ENCODE assay signal across 16 cellular contexts in genomic region chr15:47203993-47204392, GRCh38.
A peak's percentile ranks its signal among the peaks of the same experiment; 100 is the strongest.
DNase-seq lines count a peak whose midpoint lies in the region; ATAC-seq, FAIRE-seq and TF ChIP-seq lines count a peak whose summit lies in the region.
"Had no signal": no experiment of that assay in that cellular context is flagged by ENCODE, and none has a peak within 500 bp of the region (broad histone marks: within the 10 kb centered on the region; RNA-seq: fewer than 3 reads in every experiment).

No MANE protein-coding gene starts in this region.

- FAIRE-seq in D721Med (lab: Jason Lieb, UNC): peak; percentile 29
- FAIRE-seq: GM12892, GM19239 had no signal

- H3K9me3 Mint-ChIP-seq in activated CD8-positive, alpha-beta T cell treated with anti-CD3 and anti-CD28 coated beads, Interleukin-2, amount 10 ng/mL, durations not matched to agents 7 days and 5 days (ENCODE audit: insufficient read depth): no peaks in the 10 kb centered on the region
- H3K9me3 Mint-ChIP-seq: CD4-positive, alpha-beta T cell had no signal

- TF ChIP-seq CTCF in D721Med (IDR thresholded peaks at IDR 0.05; ENCODE audit: insufficient read depth, missing control alignments): no peak

- WGBS in HUES64: no CpG with 5 or more reads among the region's 1 CpG

- peaks cover 63% of the 10 kb centered on the region for H3K4me1 ChIP-seq in HUES64 (ENCODE audit: insufficient read depth, low read length)
- peaks cover 49% of the 10 kb centered on the region for H3K4me1 ChIP-seq in iPS-20b (ENCODE audit: insufficient read depth, low read length)

- H3K27me3 ChIP-seq in HUES64 (ENCODE audit: insufficient read depth, low read length): no peaks in the 10 kb centered on the region
- no peaks in the 10 kb centered on the region for H3K27me3 ChIP-seq in iPS-20b (ENCODE audit: insufficient read depth, low read length)

- no peaks in the 10 kb centered on the region for H3K9me3 ChIP-seq in HUES64 (ENCODE audit: insufficient read depth, low read depth, low read length)
- no peaks in the 10 kb centered on the region for H3K9me3 ChIP-seq in iPS-20b (ENCODE audit: insufficient read depth, low read depth, low read length)

- H3K36me3 Mint-ChIP-seq in activated CD8-positive, alpha-beta T cell treated with anti-CD3 and anti-CD28 coated beads, Interleukin-2, amount 10 ng/mL, durations not matched to agents 7 days and 5 days (ENCODE audit: low read depth): no peaks in the 10 kb centered on the region

- POLR2A ChIA-PET in activated CD8-positive, alpha-beta T cell treated with anti-CD3 and anti-CD28 coated beads, Interleukin-2, amount 10 ng/mL, durations not matched to agents 7 days and 5 days (lab: Charles Lee): no interaction called here

- no peaks in the 10 kb centered on the region for H3K4me1 Mint-ChIP-seq in activated CD8-positive, alpha-beta T cell treated with anti-CD3 and anti-CD28 coated beads, Interleukin-2, amount 10 ng/mL, durations not matched to agents 7 days and 5 days (ENCODE audit: low read depth)
- H3K4me1 Mint-ChIP-seq: B cell had no signal

- H3K4me3 ChIP-seq in HUES64 (ENCODE audit: low read length) (no peak overlapping the region), iPS-20b (ENCODE audit: low read length) (peak overlapping the region; percentile 7; the same call in 1 of the 2 replicates)

- H3K27me3 Mint-ChIP-seq in activated CD8-positive, alpha-beta T cell treated with anti-CD3 and anti-CD28 coated beads, Interleukin-2, amount 10 ng/mL, durations not matched to agents 7 days and 5 days (ENCODE audit: low read depth): no peaks in the 10 kb centered on the region
- H3K27me3 Mint-ChIP-seq: B cell; CD4-positive, alpha-beta T cell had no signal

- no peak overlapping the region for H3K4me3 Mint-ChIP-seq in activated CD8-positive, alpha-beta T cell treated with anti-CD3 and anti-CD28 coated beads, Interleukin-2, amount 10 ng/mL, durations not matched to agents 7 days and 5 days
- H3K4me3 Mint-ChIP-seq: B cell; CD4-positive, alpha-beta T cell had no signal

- CTCF ChIA-PET in activated CD8-positive, alpha-beta T cell treated with anti-CD3 and anti-CD28 coated beads, Interleukin-2, amount 10 ng/mL, durations not matched to agents 7 days and 5 days (lab: Charles Lee): no interaction called here

- H3K9ac ChIP-seq in HUES64 (ENCODE audit: low read depth, low read length): no peak overlapping the region
- no peak overlapping the region for H3K9ac ChIP-seq in iPS-20b (ENCODE audit: low read depth, low read length)

- ATAC-seq in HG02642 (IDR thresholded peaks at IDR 0.05; ENCODE audit: poor library complexity, unreplicated experiment) (no peak), HG02798 (IDR thresholded peaks at IDR 0.05; ENCODE audit: poor library complexity, unreplicated experiment) (no peak)
- no peak for ATAC-seq in activated CD8-positive, alpha-beta T cell treated with anti-CD3 and anti-CD28 coated beads, Interleukin-2, amount 10 ng/mL, durations not matched to agents 7 days and 5 days
- ATAC-seq: HCT116 had no signal

- DNase-seq in D721Med (ENCODE audit: insufficient read length, low spot score) (no peak), NCI-H748 treated with DMSO at 0.1 percent for 48 hours (lab: John Stamatoyannopoulos, UW) (peak; percentile 37)
- DNase-seq in activated CD8-positive, alpha-beta T cell treated with anti-CD3 and anti-CD28 coated beads, Interleukin-2, amount 10 ng/mL, durations not matched to agents 7 days and 5 days: no peak
- DNase-seq: ACHN; C1 segment of cervical spinal cord; CD4-positive, alpha-beta T cell; DND-41; GDM1 had no signal

- H3K27ac ChIP-seq in HUES64 (ENCODE audit: low read depth, low read length) (peak overlapping the region; percentile 40), iPS-20b (ENCODE audit: low read length) (no peak overlapping the region)

- H3K36me3 ChIP-seq in HUES64 (ENCODE audit: insufficient read depth, low read length): no peaks in the 10 kb centered on the region
- no peaks in the 10 kb centered on the region for H3K36me3 ChIP-seq in iPS-20b (ENCODE audit: insufficient read depth, low read depth, low read length)

- no peak overlapping the region for H3K27ac Mint-ChIP-seq in activated CD8-positive, alpha-beta T cell treated with anti-CD3 and anti-CD28 coated beads, Interleukin-2, amount 10 ng/mL, durations not matched to agents 7 days and 5 days
- H3K27ac Mint-ChIP-seq: B cell; CD4-positive, alpha-beta T cell had no signal
